ENCODE assay signal across 17 cellular contexts in the genomic region with DNA sequence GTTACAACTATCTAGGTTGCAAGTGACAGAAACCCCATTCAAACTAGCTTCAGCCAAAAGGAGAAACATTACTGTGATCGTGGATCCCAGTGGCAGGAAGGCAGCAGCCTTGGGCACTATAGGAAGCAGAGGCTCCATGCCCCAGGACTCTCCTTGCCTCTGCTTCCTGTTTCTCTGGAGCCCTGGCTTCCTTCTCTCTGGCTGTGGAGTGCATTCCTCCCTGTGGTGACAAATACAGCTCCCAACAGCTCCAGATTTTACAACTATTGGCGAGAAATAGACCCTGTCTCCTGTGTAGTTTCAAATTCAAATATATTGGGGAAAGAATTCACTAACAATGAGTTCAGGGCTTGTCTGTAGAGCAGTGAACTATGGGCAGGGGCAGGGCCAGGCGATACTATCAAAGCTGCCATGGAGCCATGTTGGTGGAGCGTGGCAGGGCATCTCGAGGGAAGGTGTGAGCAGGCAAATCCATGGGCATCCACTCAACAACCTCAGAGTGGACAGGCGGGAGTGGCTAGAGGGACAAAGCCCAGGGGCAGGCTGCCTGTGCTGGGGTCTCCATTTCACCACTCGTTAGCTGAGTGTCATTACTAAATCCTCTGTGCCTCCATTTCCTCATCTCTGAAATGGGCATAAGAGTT.
DNase-seq lines count a peak whose midpoint lies in the region; ATAC-seq and TF ChIP-seq lines count a peak whose summit lies in the region.
"Had no signal": no experiment of that assay in that cellular context is flagged by ENCODE, and none has a peak within 500 bp of the region (broad histone marks: within the 10 kb centered on the region; RNA-seq: fewer than 3 reads in every experiment).

No MANE protein-coding gene starts in this region.

- H3K4me3 Mint-ChIP-seq in dendritic cell treated with granulocyte-macrophage colony-stimulating factor and Interleukin-4, amounts not matched to agents 40 ng/mL and 50 ng/mL, for 4 days, result no peak overlapping the region
- H3K4me3 Mint-ChIP-seq in nephron, result no peak overlapping the region
- no peak overlapping the region for H3K4me3 Mint-ChIP-seq in activated CD8-positive, alpha-beta memory T cell treated with anti-CD3 and anti-CD28 coated beads, Interleukin-2, amount 10 ng/mL, durations not matched to agents 7 days and 5 days
- H3K4me3 Mint-ChIP-seq: CD4-positive, CD25-positive, alpha-beta regulatory T cell; H9; IgD-negative memory B cell had no signal

- DNase-seq in AG08395 (ENCODE audit: low spot score), result peak; percentile 14
- DNase-seq in EH (ENCODE audit: low read depth), result peak; percentile 13
- no peak for DNase-seq in central memory CD4-positive, alpha-beta T cell
- no peak for DNase-seq in putamen (ENCODE audit: low spot score)
- no peak for DNase-seq in activated CD8-positive, alpha-beta memory T cell treated with anti-CD3 and anti-CD28 coated beads, Interleukin-2, amount 10 ng/mL, durations not matched to agents 7 days and 5 days
- no peak for DNase-seq in stimulated activated naive CD8-positive, alpha-beta T cell treated with anti-CD3 and anti-CD28 coated beads, Interleukin-15, Interleukin-2, amounts not matched to agents 100 U/mL and 50 U/mL, for 24 hours
- DNase-seq: Calu3; CD4-positive, CD25-positive, alpha-beta regulatory T cell; DMS53; H9; NCI-H1436 treated with DMSO at 0.1 percent for 48 hours; NCI-H2029 treated with DMSO at 0.1 percent for 48 hours; NCI-H774; PC-9 had no signal

- CTCF ChIA-PET in activated CD8-positive, alpha-beta memory T cell treated with anti-CD3 and anti-CD28 coated beads, Interleukin-2, amount 10 ng/mL, durations not matched to agents 7 days and 5 days (lab: Charles Lee), result no interaction called here

- H3K36me3 Mint-ChIP-seq in dendritic cell treated with granulocyte-macrophage colony-stimulating factor and Interleukin-4, amounts not matched to agents 40 ng/mL and 50 ng/mL, for 4 days (ENCODE audit: low read depth), result peaks cover 9% of the 10 kb centered on the region
- H3K36me3 Mint-ChIP-seq in nephron (ENCODE audit: low read depth), result no peaks in the 10 kb centered on the region
- no peaks in the 10 kb centered on the region for H3K36me3 Mint-ChIP-seq in activated CD8-positive, alpha-beta memory T cell treated with anti-CD3 and anti-CD28 coated beads, Interleukin-2, amount 10 ng/mL, durations not matched to agents 7 days and 5 days
- H3K36me3 Mint-ChIP-seq: CD4-positive, CD25-positive, alpha-beta regulatory T cell; IgD-negative memory B cell had no signal

- peaks cover 55% of the 10 kb centered on the region for H3K4me1 Mint-ChIP-seq in dendritic cell treated with granulocyte-macrophage colony-stimulating factor and Interleukin-4, amounts not matched to agents 40 ng/mL and 50 ng/mL, for 4 days (ENCODE audit: low read depth)
- peaks cover 37% of the 10 kb centered on the region for H3K4me1 Mint-ChIP-seq in nephron
- peaks cover 5% of the 10 kb centered on the region for H3K4me1 Mint-ChIP-seq in activated CD8-positive, alpha-beta memory T cell treated with anti-CD3 and anti-CD28 coated beads, Interleukin-2, amount 10 ng/mL, durations not matched to agents 7 days and 5 days
- H3K4me1 Mint-ChIP-seq: IgD-negative memory B cell had no signal

- TF ChIP-seq CTCF in nephron (IDR thresholded peaks at IDR 0.05; ENCODE audit: unreplicated experiment in 3 of 3), result no peak

- H3K9me3 Mint-ChIP-seq in dendritic cell treated with granulocyte-macrophage colony-stimulating factor and Interleukin-4, amounts not matched to agents 40 ng/mL and 50 ng/mL, for 4 days, result peaks cover 11% of the 10 kb centered on the region
- H3K9me3 Mint-ChIP-seq in nephron, result peaks cover 6% of the 10 kb centered on the region
- no peaks in the 10 kb centered on the region for H3K9me3 Mint-ChIP-seq in activated CD8-positive, alpha-beta memory T cell treated with anti-CD3 and anti-CD28 coated beads, Interleukin-2, amount 10 ng/mL, durations not matched to agents 7 days and 5 days (ENCODE audit: low read depth)
- H3K9me3 Mint-ChIP-seq: CD4-positive, CD25-positive, alpha-beta regulatory T cell; H9; IgD-negative memory B cell had no signal

- ATAC-seq in activated CD8-positive, alpha-beta memory T cell treated with anti-CD3 and anti-CD28 coated beads, Interleukin-2, amount 10 ng/mL, durations not matched to agents 7 days and 5 days, result no peak
- no peak for ATAC-seq in stimulated activated naive CD8-positive, alpha-beta T cell treated with anti-CD3 and anti-CD28 coated beads, Interleukin-15, Interleukin-2, amounts not matched to agents 100 U/mL and 50 U/mL, for 24 hours

- peak overlapping the region; percentile 95 for H3K27ac Mint-ChIP-seq in dendritic cell treated with granulocyte-macrophage colony-stimulating factor and Interleukin-4, amounts not matched to agents 40 ng/mL and 50 ng/mL, for 4 days
- H3K27ac Mint-ChIP-seq in nephron, result peak overlapping the region in 2 of 3 experiments; percentile 21 to 52
- H3K27ac Mint-ChIP-seq in activated CD8-positive, alpha-beta memory T cell treated with anti-CD3 and anti-CD28 coated beads, Interleukin-2, amount 10 ng/mL, durations not matched to agents 7 days and 5 days, result no peak overlapping the region
- H3K27ac Mint-ChIP-seq: CD4-positive, CD25-positive, alpha-beta regulatory T cell; H9; IgD-negative memory B cell had no signal

- no peaks in the 10 kb centered on the region for H3K27me3 Mint-ChIP-seq in dendritic cell treated with granulocyte-macrophage colony-stimulating factor and Interleukin-4, amounts not matched to agents 40 ng/mL and 50 ng/mL, for 4 days
- no peaks in the 10 kb centered on the region for H3K27me3 Mint-ChIP-seq in nephron (ENCODE audit: low read depth)
- H3K27me3 Mint-ChIP-seq in activated CD8-positive, alpha-beta memory T cell treated with anti-CD3 and anti-CD28 coated beads, Interleukin-2, amount 10 ng/mL, durations not matched to agents 7 days and 5 days, result peaks cover 5% of the 10 kb centered on the region

- intact Hi-C loops in dendritic cell treated with granulocyte-macrophage colony-stimulating factor and Interleukin-4, amounts not matched to agents 40 ng/mL and 50 ng/mL, for 4 days (cut with micrococcal nuclease), result loop anchor here (5.0 to 10.0 kb wide), 6 partner anchors 42 to 338 kb away; partner anchors contain the start of gene ERCC6L2

Comparison
In these comparisons a context has a peak if more than half of its experiments do, and no peak if none do; other contexts are left out.
1. DNase-seq: peak in AG08395 (single experiment) and EH (single experiment); none in central memory CD4-positive, alpha-beta T cell (single experiment), putamen (single experiment), activated CD8-positive, alpha-beta memory T cell treated with anti-CD3 and anti-CD28 coated beads, Interleukin-2, amount 10 ng/mL, durations not matched to agents 7 days and 5 days (single experiment) and stimulated activated naive CD8-positive, alpha-beta T cell treated with anti-CD3 and anti-CD28 coated beads, Interleukin-15, Interleukin-2, amounts not matched to agents 100 U/mL and 50 U/mL, for 24 hours (single experiment).